Comparison of ENCODE assay signal across 8 cellular contexts in the genomic region with DNA sequence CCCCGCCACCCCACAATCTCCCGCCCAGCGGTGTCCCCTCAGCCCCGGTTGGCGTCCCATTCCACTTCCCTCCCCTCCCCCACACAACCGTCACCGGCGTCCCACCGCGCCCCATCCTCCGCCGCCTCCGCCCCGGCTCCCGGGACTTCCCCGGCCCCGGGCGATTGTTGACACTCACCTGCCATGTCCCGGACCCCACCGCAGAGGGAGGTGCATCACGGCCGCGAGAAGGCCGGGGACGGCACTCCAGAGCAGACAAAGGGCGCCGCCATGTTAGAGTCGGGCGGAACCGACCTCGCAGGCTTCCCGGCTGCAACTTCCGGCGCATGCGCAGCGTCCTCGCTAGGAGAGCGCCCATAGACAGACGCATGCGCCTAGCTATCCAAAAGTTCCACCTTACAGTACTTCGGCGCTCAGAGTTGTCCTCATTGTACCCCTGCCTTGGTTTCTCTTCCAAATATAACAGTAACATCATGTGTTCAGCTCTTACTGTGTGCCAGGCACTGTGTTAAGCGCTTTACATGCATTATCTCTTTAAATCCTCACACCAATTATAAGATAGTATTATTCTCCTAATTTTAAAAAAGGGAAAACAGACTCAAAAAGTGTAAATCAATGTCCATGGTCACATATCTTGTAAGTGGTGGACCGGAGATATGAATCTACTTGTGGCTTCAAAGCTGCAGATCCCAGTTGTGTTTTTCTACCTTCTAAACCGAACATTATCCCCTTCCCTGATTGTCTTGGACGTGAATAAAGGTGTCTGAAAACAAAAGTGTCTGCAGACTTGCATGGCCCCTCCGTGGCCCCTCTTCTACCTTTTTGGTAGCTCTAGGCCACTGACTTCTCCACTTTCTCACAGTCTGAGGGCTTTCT. TPM values are rescaled to one million over a fixed set of nuclear protein-coding genes. Genes with fewer than 3 reads are reported as not detected.
A peak's percentile ranks its signal among the peaks of the same experiment; 100 is the strongest.
DNase-seq lines count a peak whose midpoint lies in the region; ATAC-seq and TF ChIP-seq lines count a peak whose summit lies in the region.

A gene (minus strand): TSS at position 297 of the 876 bp plus-strand sequence. CDS start 27,606 bp downstream, outside the sequence.

- H3K27me3 Mint-ChIP-seq in T-cell: peaks cover 0 to 1% of the 10 kb centered on the region in 2 donors

- intact Hi-C loops in heart left ventricle (cut with DNase I) (loop anchor here in 2 of 10 donors (5.0 to 10.0 kb wide), 2 partner anchors 141 to 174 kb away; no protein-coding TSS in a partner anchor), transverse colon (cut with DNase I; ENCODE audit: low total_unique reads) (no loop called here)

- H3K4me1 ChIP-seq in heart left ventricle (peaks cover 0 to 29% (median 12%) of the 10 kb centered on the region in 12 donors), transverse colon (peaks cover 6 to 17% (median 11%) of the 10 kb centered on the region in 4 donors)

- H3K4me3 Mint-ChIP-seq in T-cell: peak within 1 kb of the TSS; percentile 87 to 94 (median 88)

- in situ Hi-C loops in transverse colon (cut with MboI; ENCODE audit: low pct_ligation_motif_present in 1 of 4, low pct_unique_long_range_greater_than_20kb in 1 of 4, low sequenced_read_pairs in 3 of 4): loop anchor here in 3 of 4 donors (10.0 to 25.0 kb wide), 2 partner anchors 151 to 164 kb away; a partner anchor contains a TSS

- TF ChIP-seq CTCF in GM12875 (IDR thresholded peaks at IDR 0.05; ENCODE audit: borderline replicate concordance, insufficient read depth, low read depth, low read length) (no peak), heart left ventricle (IDR thresholded peaks at IDR 0.05) (peak in 1 of 12 donors; percentile 5), transverse colon (IDR thresholded peaks at IDR 0.05) (peak in 1 of 5 experiments; percentile 26)

- CTCF ChIA-PET in T-cell (lab: Charles Lee): interaction anchor here in 1 of 2 donors (1.0 kb wide), 3 partner anchors 27 to 143 kb away, joined by 4 to 5 read pairs (median 4); a partner anchor contains a TSS

- H3K27me3 ChIP-seq in heart left ventricle (no peaks in the 10 kb centered on the region), transverse colon (no peaks in the 10 kb centered on the region)

- peak within 1 kb of the TSS; percentile 90 to 93 for H3K27ac Mint-ChIP-seq in T-cell

- peaks cover 0 to 4% (median 0%) of the 10 kb centered on the region in 12 donors for H3K9me3 ChIP-seq in heart left ventricle
- H3K9me3 ChIP-seq in transverse colon: no peaks in the 10 kb centered on the region

- H3K27ac ChIP-seq in adipose tissue (ENCODE audit: low read depth, low read length) (no peak within 1 kb of the TSS), heart left ventricle (peak within 1 kb of the TSS in 11 of 12 donors; percentile 67 to 91 (median 82)), transverse colon (peak within 1 kb of the TSS; percentile 80 to 89 (median 86))

- peak; percentile 87 for DNase-seq in NCI-H146 (lab: John Stamatoyannopoulos, UW)
- peak; percentile 84 to 95 (median 93) for DNase-seq in T-cell
- DNase-seq in heart left ventricle: peak; percentile 93 to 97 (median 96)
- peak; percentile 90 for DNase-seq in pons (ENCODE audit: low spot score)
- peak; percentile 96 for DNase-seq in transverse colon

- ATAC-seq in HG02840 (IDR thresholded peaks at IDR 0.05; ENCODE audit: low FRiP score, unreplicated experiment) (peak; percentile 78), T-cell (replicated peaks in 1 of 4) (peak; percentile 90 to 95 (median 92)), heart left ventricle (peak; percentile 98 to 99 (median 99))

- POLR2A ChIA-PET in T-cell (lab: Charles Lee): interaction anchor here in 1 of 2 donors (1.0 to 1.3 kb wide), 2 partner anchors 140 to 142 kb away, joined by 3 to 9 read pairs; no protein-coding TSS in a partner anchor

- H3K4me3 ChIP-seq in GM12875 (ENCODE audit: low read depth, low read length) (peak within 1 kb of the TSS; percentile 66), heart left ventricle (peak within 1 kb of the TSS; percentile 73 to 98 (median 79)), transverse colon (peak within 1 kb of the TSS; percentile 59 to 95 (median 80))

- TF ChIP-seq EP300 in transverse colon (IDR thresholded peaks at IDR 0.05; ENCODE audit: low read depth): no peak

- no peaks in the 10 kb centered on the region for H3K9me3 Mint-ChIP-seq in T-cell

- H3K36me3 Mint-ChIP-seq in T-cell: peaks cover 18% of the 10 kb centered on the region

- TF ChIP-seq POLR2A in heart left ventricle (IDR thresholded peaks at IDR 0.05) (peak in 1 of 2 donors; percentile 65), transverse colon (IDR thresholded peaks at IDR 0.05) (peak; percentile 81)

- H3K4me1 Mint-ChIP-seq in T-cell: peaks cover 40 to 44% (median 42%) of the 10 kb centered on the region in 3 donors

- peaks cover 0 to 24% (median 15%) of the 10 kb centered on the region in 9 donors for H3K36me3 ChIP-seq in heart left ventricle
- H3K36me3 ChIP-seq in transverse colon: peaks cover 0 to 12% (median 0%) of the 10 kb centered on the region in 4 donors

- 7 to 8% (median 8%) methylated on average over 47 of the region's 47 CpGs for WGBS in adipose tissue, 3 donors
- WGBS in heart left ventricle, 4 donors: 8 to 11% (median 9%) methylated on average over 36 to 47 of the region's 47 CpGs
- WGBS in transverse colon (ENCODE audit: low coverage in 1 of 2), 2 donors: 9 to 55% methylated on average over 5 to 37 of the region's 47 CpGs

RNA-seq across cellular contexts. Expression of the gene that starts here (rescaled TPM):
- total RNA-seq in T-cell (10 to 100 TPM; 66.6 to 82.6 (median 78.3) TPM), heart left ventricle (10 to 100 TPM; 14.5 to 29.2 (median 20.7) TPM), transverse colon (100 to 1,000 TPM in 1 of 4 donors, 10 to 100 TPM in 3; 33.3 to 113 (median 50.5) TPM)
- polyA plus RNA-seq in adipose tissue (10 to 100 TPM; 23.9 to 36.2 (median 33.9) TPM), heart left ventricle (10 to 100 TPM; 26.5 to 28.2 TPM)
